ENCODE assay signal across 7 cellular contexts in the genomic region with DNA sequence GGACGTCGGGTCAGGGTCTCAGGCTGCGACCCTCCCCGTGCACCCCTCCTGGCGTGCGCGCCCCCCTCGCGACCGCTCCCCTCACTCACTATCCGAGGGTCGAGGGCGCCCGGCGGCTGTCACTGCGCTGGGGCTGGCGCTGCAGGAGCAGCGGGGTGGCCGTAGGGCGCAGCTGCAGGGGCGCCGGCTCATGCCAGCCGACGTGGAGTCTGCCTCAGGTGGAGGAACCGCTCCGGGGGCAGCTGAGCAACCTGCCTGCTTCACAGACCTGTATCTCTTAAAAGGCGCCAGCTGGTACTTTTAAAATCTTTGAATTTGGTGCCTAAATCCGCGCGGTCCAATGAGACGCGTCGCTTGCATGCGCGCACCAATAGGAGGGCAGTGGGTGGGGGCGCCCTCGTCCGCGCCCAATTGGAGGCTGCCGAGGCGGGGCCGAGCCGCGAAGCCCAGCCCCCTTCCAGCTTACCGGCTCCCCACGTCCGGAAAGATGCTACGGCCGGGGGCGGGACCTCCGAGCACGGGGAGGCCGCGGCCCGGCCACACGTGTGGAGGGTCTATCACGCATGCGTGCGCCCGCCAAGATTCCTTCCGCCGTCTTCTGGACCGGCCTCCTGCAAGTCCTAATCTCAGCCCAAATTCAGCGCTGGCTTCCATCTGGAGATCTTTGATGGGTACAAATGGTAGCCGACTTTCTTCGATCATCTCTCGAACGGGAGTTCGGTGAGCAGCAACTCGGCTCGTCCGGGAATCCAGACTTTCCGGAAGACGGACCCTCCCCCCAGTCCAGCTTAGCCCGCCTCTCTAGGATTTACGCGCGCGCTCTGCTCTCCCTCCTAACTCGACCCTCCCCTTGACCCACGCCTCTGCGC.
DNase-seq lines count a peak whose midpoint lies in the region; ATAC-seq, FAIRE-seq and TF ChIP-seq lines count a peak whose summit lies in the region.

TSS of gene FBXO5 (minus strand) at position 274 of the 869 bp plus-strand sequence. CDS start at position 192, 82 bp downstream.

- peaks cover 5% of the 10 kb centered on the region for H3K4me1 ChIP-seq in rectal smooth muscle tissue (ENCODE audit: control insufficient read depth, insufficient read depth, low read length)

- peak; percentile 81 for DNase-seq in GM18507 (ENCODE audit: extremely low spot score, insufficient read length, low read depth)
- peak; percentile 67 for DNase-seq in NCI-H2029 treated with DMSO at 0.1 percent for 48 hours (lab: John Stamatoyannopoulos, UW)
- peak; percentile 91 for DNase-seq in T-helper 9 cell
- peak; percentile 95 for DNase-seq in astrocyte of the cerebellum (ENCODE audit: low read depth)
- DNase-seq in hepatic stellate cell (ENCODE audit: low spot score), result peak; percentile 97

- H3K27ac ChIP-seq in rectal smooth muscle tissue (ENCODE audit: low read depth, low read length), result peak within 1 kb of the TSS; percentile 91

- in situ Hi-C loops in astrocyte of the cerebellum (cut with HindIII; ENCODE audit: low sequenced_read_pairs), result no loop called here

- H3K36me3 ChIP-seq in rectal smooth muscle tissue (ENCODE audit: control insufficient read depth, insufficient read depth, low read length), result no peaks in the 10 kb centered on the region

- H3K27me3 ChIP-seq in rectal smooth muscle tissue (ENCODE audit: control insufficient read depth, insufficient read depth, low read length), result no peaks in the 10 kb centered on the region

- peak within 1 kb of the TSS; percentile 79 for H3K4me3 ChIP-seq in astrocyte of the cerebellum (ENCODE audit: low read depth, low read length)
- peak within 1 kb of the TSS; percentile 83 for H3K4me3 ChIP-seq in rectal smooth muscle tissue (ENCODE audit: low read length)

- ATAC-seq in HG02981 (IDR thresholded peaks at IDR 0.05; ENCODE audit: unreplicated experiment), result peak; percentile 86

- H3K9ac ChIP-seq in rectal smooth muscle tissue (ENCODE audit: low read length), result peak within 1 kb of the TSS; percentile 74

- TF ChIP-seq CTCF in astrocyte of the cerebellum (IDR thresholded peaks at IDR 0.05; ENCODE audit: low read depth, low read length, missing control alignments), result no peak

- FAIRE-seq in GM18507 (lab: Jason Lieb, UNC), result peak; percentile 96

Comparison
In these comparisons a context has a peak if more than half of its experiments do, and no peak if none do; other contexts are left out.
1. Peak in every context shown above with its lines: DNase-seq, ATAC-seq, H3K4me3 ChIP-seq and H3K27ac ChIP-seq.